8 cellular contexts compared by ENCODE assay signal in the genomic region with DNA sequence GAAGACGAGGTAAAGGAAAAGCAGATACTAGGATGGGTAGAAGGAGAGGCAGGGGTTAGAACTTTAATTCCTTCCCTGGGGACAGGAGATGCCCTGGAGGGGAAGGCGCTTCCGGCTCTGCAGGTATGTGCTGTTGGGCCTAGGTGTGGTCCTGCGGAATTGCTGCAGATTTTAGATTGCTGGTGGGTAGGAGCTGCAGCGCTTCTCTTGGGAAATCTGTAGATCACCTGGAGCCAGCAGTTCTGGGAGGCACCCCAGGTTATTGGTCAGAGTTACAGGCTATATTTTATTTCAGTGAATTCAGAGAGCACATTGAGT. TPM values are rescaled to one million over a fixed set of nuclear protein-coding genes. Genes with fewer than 3 reads are reported as not detected.
DNase-seq lines count a peak whose midpoint lies in the region; ATAC-seq, FAIRE-seq and TF ChIP-seq lines count a peak whose summit lies in the region.

No MANE protein-coding gene starts in this region.

- H4K20me1 ChIP-seq in OCI-LY3 (ENCODE audit: insufficient read depth, low read length) = peaks cover 25% of the 10 kb centered on the region; the same call in 1 of the 2 replicates

- no peak for TF ChIP-seq CTCF in C4-2B (conservative IDR thresholded peaks at IDR 0.05)
- no peak for TF ChIP-seq CTCF in OCI-LY3 (IDR thresholded peaks at IDR 0.05; ENCODE audit: low read depth, low read length)
- TF ChIP-seq CTCF in esophagus muscularis mucosa (IDR thresholded peaks at IDR 0.05) = no peak
- TF ChIP-seq CTCF in ovary (IDR thresholded peaks at IDR 0.05) = no peak

- H3K9ac ChIP-seq in OCI-LY3 (ENCODE audit: low read length) = peak overlapping the region; percentile 93; the same call in 1 of the 2 replicates

- FAIRE-seq in GM19239 (lab: Jason Lieb, UNC) = no peak

- H3K4me1 ChIP-seq in OCI-LY3 (ENCODE audit: low read length) = peaks cover 46% of the 10 kb centered on the region
- peaks cover 48 to 60% (median 57%) of the 10 kb centered on the region in 4 donors for H3K4me1 ChIP-seq in esophagus muscularis mucosa
- peaks cover 8% of the 10 kb centered on the region for H3K4me1 ChIP-seq in ovary (ENCODE audit: insufficient read depth)

- H3K79me2 ChIP-seq in OCI-LY3 (ENCODE audit: low read length) = no peaks in the 10 kb centered on the region

- TF ChIP-seq EP300 in esophagus muscularis mucosa (IDR thresholded peaks at IDR 0.05) (no peak), ovary (IDR thresholded peaks at IDR 0.05) (no peak)

- peak overlapping the region; percentile 98 for H3K4me2 ChIP-seq in OCI-LY3 (ENCODE audit: low read length)

- TF ChIP-seq POLR2A in esophagus muscularis mucosa (IDR thresholded peaks at IDR 0.05; ENCODE audit: low read depth) (no peak), ovary (IDR thresholded peaks at IDR 0.05) (no peak)

- H3K27me3 ChIP-seq in OCI-LY3 (ENCODE audit: low read depth, low read length) (peaks cover 48% of the 10 kb centered on the region), esophagus muscularis mucosa (no peaks in the 10 kb centered on the region), ovary (no peaks in the 10 kb centered on the region)

- intact Hi-C loops in esophagus muscularis mucosa (cut with DNase I) = loop anchor here (5.0 kb wide), 3 partner anchors 35 to 135 kb away; partner anchors contain the start of genes ALDH9A1 and TMCO1
- intact Hi-C loops in ovary (cut with DNase I) = loop anchor here in 1 of 4 donors (2.0 kb wide), 1 partner anchor 33 kb away; no protein-coding TSS in a partner anchor

- no peak overlapping the region for H2AFZ ChIP-seq in OCI-LY3 (ENCODE audit: low read depth, low read length)

- no peak for ATAC-seq in GM18502 (IDR thresholded peaks at IDR 0.05; ENCODE audit: poor library complexity, unreplicated experiment)

- H3K9me3 ChIP-seq in OCI-LY3 (ENCODE audit: insufficient read depth, low read length) (no peaks in the 10 kb centered on the region), esophagus muscularis mucosa (no peaks in the 10 kb centered on the region), ovary (no peaks in the 10 kb centered on the region)

- H3K4me3 ChIP-seq in OCI-LY3 (ENCODE audit: low read length) (peak overlapping the region; percentile 92), esophagus muscularis mucosa (peak overlapping the region; percentile 65 to 88 (median 86)), ovary (peak overlapping the region; percentile 84)

- DNase-seq in esophagus muscularis mucosa (ENCODE audit: extremely low spot score) (no peak), ovary (no peak), GM19239 (ENCODE audit: insufficient read length, low spot score) (no peak), NCI-H1417 treated with DMSO at 0.1 percent for 48 hours (lab: John Stamatoyannopoulos, UW) (no peak), NCI-H1092 treated with DMSO at 0.1 percent for 48 hours (lab: John Stamatoyannopoulos, UW) (no peak)

- H3K27ac ChIP-seq in C4-2B (peak overlapping the region; percentile 79), OCI-LY3 (ENCODE audit: low read length) (no peak overlapping the region), esophagus muscularis mucosa (replicated peaks in 1 of 4) (peak overlapping the region; percentile 91 to 95 (median 92)), ovary (peak overlapping the region in 1 of 2 donors; percentile 85)

- H3K36me3 ChIP-seq in OCI-LY3 (replicated peaks; ENCODE audit: low read depth, low read length) (no peaks in the 10 kb centered on the region), esophagus muscularis mucosa (peaks cover 0 to 16% (median 0%) of the 10 kb centered on the region in 4 donors), ovary (no peaks in the 10 kb centered on the region)

- WGBS in esophagus muscularis mucosa = 19% methylated on average over 5 of the region's 5 CpGs
- 5 to 10% (median 7%) methylated on average over 5 of the region's 5 CpGs for WGBS in ovary, 3 donors

RNA-seq across cellular contexts. Expression of gene MGST3, which starts 1.1 kb away (rescaled TPM):
- total RNA-seq in esophagus muscularis mucosa (100 to 1,000 TPM; 202 to 257 (median 232) TPM), ovary (100 to 1,000 TPM; 137 to 167 (median 158) TPM)
- polyA plus RNA-seq in ovary = 100 to 1,000 TPM; 193 to 238 TPM
